Comparison of ENCODE assay signal across 8 cellular contexts in the genomic region with DNA sequence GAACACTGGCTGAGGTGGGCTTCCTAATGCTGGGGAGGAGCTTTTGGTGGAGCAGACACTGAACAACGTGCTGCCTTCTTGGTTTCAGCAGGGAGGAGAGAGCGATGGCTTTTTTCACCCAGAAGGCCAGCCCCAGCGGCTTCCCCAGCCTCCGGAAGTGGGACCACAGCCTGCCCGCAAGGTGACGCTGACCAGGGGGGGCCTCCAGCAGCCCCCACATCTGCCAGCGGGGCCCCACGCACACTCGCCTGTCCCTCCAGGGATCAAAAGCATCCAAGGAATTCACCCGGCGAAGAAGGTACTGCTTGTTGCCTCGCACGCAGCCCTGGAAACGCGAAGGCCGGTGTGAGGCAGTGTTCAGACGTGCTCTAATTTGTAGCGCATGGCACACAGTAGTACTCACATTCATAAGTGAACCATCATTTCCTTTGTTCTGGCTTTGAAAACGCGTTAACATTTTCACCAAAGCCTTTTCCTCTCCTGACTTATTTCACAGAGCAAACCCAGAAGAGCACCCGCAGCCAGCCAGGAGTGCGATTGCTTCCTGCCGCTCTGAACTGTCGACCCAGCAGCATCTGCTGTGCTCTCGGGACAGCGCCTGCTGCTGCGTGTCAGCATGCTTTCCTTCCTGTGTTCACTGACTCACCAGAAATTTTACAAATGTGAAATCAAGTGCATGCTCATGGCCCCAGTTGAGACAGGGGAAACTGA. TPM values are rescaled to one million over a fixed set of nuclear protein-coding genes. Genes with fewer than 3 reads are reported as not detected.
A peak's percentile ranks its signal among the peaks of the same experiment; 100 is the strongest.
DNase-seq lines count a peak whose midpoint lies in the region; ATAC-seq, FAIRE-seq and TF ChIP-seq lines count a peak whose summit lies in the region.

No MANE protein-coding gene starts in this region.

- peaks cover 73% of the 10 kb centered on the region for H3K36me3 Mint-ChIP-seq in activated CD8-positive, alpha-beta T cell treated with anti-CD3 and anti-CD28 coated beads, Interleukin-2, amount 10 ng/mL, durations not matched to agents 7 days and 5 days (ENCODE audit: low read depth)

- peak overlapping the region; percentile 68 for H3K4me3 Mint-ChIP-seq in activated CD8-positive, alpha-beta T cell treated with anti-CD3 and anti-CD28 coated beads, Interleukin-2, amount 10 ng/mL, durations not matched to agents 7 days and 5 days

- peak overlapping the region; percentile 98 for H3K27ac Mint-ChIP-seq in activated CD8-positive, alpha-beta T cell treated with anti-CD3 and anti-CD28 coated beads, Interleukin-2, amount 10 ng/mL, durations not matched to agents 7 days and 5 days

- DNase-seq in GM12891 (ENCODE audit: insufficient read length, low spot score) (peak; percentile 53), glomerular endothelial cell (ENCODE audit: extremely low read depth, low read depth, low spot score) (peak; percentile 73), OCI-M1 (lab: John Stamatoyannopoulos, UW) (no peak), NCI-H1436 treated with DMSO at 0.1 percent for 48 hours (lab: John Stamatoyannopoulos, UW) (no peak), NCI-H1105 treated with DMSO at 0.1 percent for 48 hours (lab: John Stamatoyannopoulos, UW) (no peak)
- DNase-seq in activated CD8-positive, alpha-beta T cell treated with anti-CD3 and anti-CD28 coated beads, Interleukin-2, amount 10 ng/mL, durations not matched to agents 7 days and 5 days, result peak; percentile 82
- DNase-seq in stimulated activated CD4-positive, alpha-beta T cell treated with anti-CD3 and anti-CD28 coated beads, Interleukin-4, amount 100 ng/mL, for 48 hours (ENCODE audit: low read depth in 2 of 2), result peak; percentile 29 to 56

- ATAC-seq in HG03095 (IDR thresholded peaks at IDR 0.05; ENCODE audit: unreplicated experiment), result peak; percentile 52
- peak; percentile 83 for ATAC-seq in activated CD8-positive, alpha-beta T cell treated with anti-CD3 and anti-CD28 coated beads, Interleukin-2, amount 10 ng/mL, durations not matched to agents 7 days and 5 days

- peak; percentile 93 for FAIRE-seq in GM12891 (lab: Jason Lieb, UNC)

- TF ChIP-seq POLR2A in GM12891 (IDR thresholded peaks at IDR 0.05; ENCODE audit: low read depth, low read length), result peak; percentile 74; the same call in 1 of the 2 replicates

- peaks cover 77% of the 10 kb centered on the region for H3K4me1 Mint-ChIP-seq in activated CD8-positive, alpha-beta T cell treated with anti-CD3 and anti-CD28 coated beads, Interleukin-2, amount 10 ng/mL, durations not matched to agents 7 days and 5 days (ENCODE audit: low read depth)

- no peaks in the 10 kb centered on the region for H3K27me3 Mint-ChIP-seq in activated CD8-positive, alpha-beta T cell treated with anti-CD3 and anti-CD28 coated beads, Interleukin-2, amount 10 ng/mL, durations not matched to agents 7 days and 5 days (ENCODE audit: low read depth)

- CTCF ChIA-PET in activated CD8-positive, alpha-beta T cell treated with anti-CD3 and anti-CD28 coated beads, Interleukin-2, amount 10 ng/mL, durations not matched to agents 7 days and 5 days (lab: Charles Lee), result interaction anchor here (1.0 to 1.2 kb wide), 6 partner anchors 17 to 419 kb away, joined by 3 to 18 read pairs (median 3); no protein-coding TSS in a partner anchor

- POLR2A ChIA-PET in activated CD8-positive, alpha-beta T cell treated with anti-CD3 and anti-CD28 coated beads, Interleukin-2, amount 10 ng/mL, durations not matched to agents 7 days and 5 days (lab: Charles Lee), result interaction anchor here (1.9 kb wide), 1 partner anchor 120 kb away, joined by 6 read pairs; no protein-coding TSS in a partner anchor

- no peaks in the 10 kb centered on the region for H3K9me3 Mint-ChIP-seq in activated CD8-positive, alpha-beta T cell treated with anti-CD3 and anti-CD28 coated beads, Interleukin-2, amount 10 ng/mL, durations not matched to agents 7 days and 5 days (ENCODE audit: insufficient read depth)

TF ChIP-seq in GM12891, 5 proteins besides CTCF, POLR2A, EP300 and RAD21:
- TF ChIP-seq SPI1 (IDR thresholded peaks at IDR 0.05; ENCODE audit: low read depth, low read length), result no peak
- TF ChIP-seq POU2F2 (IDR thresholded peaks at IDR 0.05; ENCODE audit: low read depth, low read length), result peak; percentile 10
- TF ChIP-seq TAF1 (IDR thresholded peaks at IDR 0.05; ENCODE audit: low read depth, low read length), result 0 out of 2 replicates have a peak, but pooled peaks have one; percentile 13
- peak; percentile 13; the same call in 1 of the 2 replicates for TF ChIP-seq POLR2AphosphoS5 (IDR thresholded peaks at IDR 0.05; ENCODE audit: low read depth, low read length)
- no peak for TF ChIP-seq PAX5 (IDR thresholded peaks at IDR 0.05; ENCODE audit: insufficient read depth, low read length, severe bottlenecking)

RNA-seq across cellular contexts. Expression of a gene that starts 48.4 kb away (rescaled TPM):
- not detected for polyA plus RNA-seq in GM12891 (2012; ENCODE audit: low read depth, missing spikeins)
- under 1 TPM in 1 of 2 experiments, not detected in 1; 0.08 TPM for total RNA-seq in activated CD8-positive, alpha-beta T cell treated with anti-CD3 and anti-CD28 coated beads, Interleukin-2, amount 10 ng/mL, durations not matched to agents 7 days and 5 days
- 0.06 and 1.0 TPM in 2 replicates for total RNA-seq in glomerular endothelial cell

Comparison
In these comparisons a context has a peak if more than half of its experiments do, and no peak if none do; other contexts are left out.
1. DNase-seq: peak in GM12891 (single experiment), activated CD8-positive, alpha-beta T cell treated with anti-CD3 and anti-CD28 coated beads, Interleukin-2, amount 10 ng/mL, durations not matched to agents 7 days and 5 days (single experiment), glomerular endothelial cell (single experiment) and stimulated activated CD4-positive, alpha-beta T cell treated with anti-CD3 and anti-CD28 coated beads, Interleukin-4, amount 100 ng/mL, for 48 hours (2 of 2); none in OCI-M1 (single experiment), NCI-H1436 treated with DMSO at 0.1 percent for 48 hours (single experiment) and NCI-H1105 treated with DMSO at 0.1 percent for 48 hours (single experiment).